ENCODE assay signal across 9 cellular contexts in genomic region chr11:111982532-111983186, GRCh38. TPM values are rescaled to one million over a fixed set of nuclear protein-coding genes. Genes with fewer than 3 reads are reported as not detected.
DNase-seq lines count a peak whose midpoint lies in the region; ATAC-seq and TF ChIP-seq lines count a peak whose summit lies in the region.
"Had no signal": no experiment of that assay in that cellular context is flagged by ENCODE, and none has a peak within 500 bp of the region (broad histone marks: within the 10 kb centered on the region; RNA-seq: fewer than 3 reads in every experiment).

No MANE protein-coding gene starts in this region.

- CTCF ChIA-PET in MCF 10A (lab: Yijun Ruan, JAX) = interaction anchor here (0.7 to 14.5 kb wide), 23 partner anchors 9 to 213 kb away, joined by 3 to 564 read pairs (median 6); partner anchors contain the start of genes ALG9, C11orf52, CFAP68 and CRYAB
- CTCF ChIA-PET in mammary epithelial cell (lab: Charles Lee; ENCODE audit: low non-redundant PET) = interaction anchor here (0.5 to 1.4 kb wide), 6 partner anchors 27 to 121 kb away, joined by 3 to 15 read pairs (median 4); partner anchors contain the start of gene ALG9

- ATAC-seq in left ventricle myocardium superior = peak; percentile 2
- ATAC-seq in upper lobe of right lung = no peak
- ATAC-seq in GM21529 (IDR thresholded peaks at IDR 0.05; ENCODE audit: unreplicated experiment) = no peak

- TF ChIP-seq CTCF in MCF 10A (IDR thresholded peaks at IDR 0.05; ENCODE audit: unreplicated experiment) (no peak), mammary epithelial cell (conservative IDR thresholded peaks at IDR 0.05 in 1 of 2, IDR thresholded peaks at IDR 0.05 in 1 of 2; ENCODE audit: extremely low read depth in 1 of 2, insufficient read depth in 1 of 2, low read depth in 1 of 2, low read length in 2 of 2) (no peak), upper lobe of right lung (IDR thresholded peaks at IDR 0.05) (no peak), brain microvascular endothelial cell (IDR thresholded peaks at IDR 0.05; ENCODE audit: low read depth, low read length, missing control alignments) (no peak)

- no peaks in the 10 kb centered on the region for H4K20me1 ChIP-seq in mammary epithelial cell (ENCODE audit: insufficient read depth, low read length)

- peak overlapping the region; percentile 77 for H3K27ac Mint-ChIP-seq in MCF 10A (ENCODE audit: low read depth, unreplicated experiment)

- in situ Hi-C loops in mammary epithelial cell (cut with MboI; ENCODE audit: low sequenced_read_pairs in 2 of 2) = no loop called here
- in situ Hi-C loops in brain microvascular endothelial cell (cut with HindIII; ENCODE audit: low pct_ligation_motif_present, low sequenced_read_pairs) = no loop called here

- H3K27ac ChIP-seq in mammary epithelial cell (ENCODE audit: insufficient read depth, low read depth, low read length) (no peak overlapping the region), upper lobe of right lung (peak overlapping the region; percentile 67), brain microvascular endothelial cell (no peak overlapping the region)

- no peak overlapping the region for H3K4me3 Mint-ChIP-seq in MCF 10A (ENCODE audit: unreplicated experiment)

- no peak overlapping the region for H3K4me2 ChIP-seq in mammary epithelial cell (ENCODE audit: insufficient read depth, low read depth, low read length)

- H3K9me3 ChIP-seq in mammary epithelial cell (replicated peaks; ENCODE audit: insufficient read depth, low read length) = no peaks in the 10 kb centered on the region
- H3K9me3 ChIP-seq in mucosa of stomach (ENCODE audit: control insufficient read depth, low read length) = no peaks in the 10 kb centered on the region
- H3K9me3 ChIP-seq in upper lobe of right lung = no peaks in the 10 kb centered on the region

- intact Hi-C loops in MCF 10A (cut with micrococcal nuclease) (loop anchor here (1.0 kb wide), 2 partner anchors 51 to 103 kb away; partner anchors contain the start of genes CFAP68 and FDXACB1), mammary epithelial cell (cut with micrococcal nuclease) (loop anchor here (1.0 kb wide), 2 partner anchors 51 to 103 kb away; partner anchors contain the start of genes CFAP68 and FDXACB1), left ventricle myocardium superior (cut with micrococcal nuclease) (loop anchor here (5.0 to 10.0 kb wide), 2 partner anchors 50 to 108 kb away; partner anchors contain the start of genes ALG9, CFAP68 and FDXACB1), upper lobe of right lung (cut with DNase I) (no loop called here)

- no peaks in the 10 kb centered on the region for H3K79me2 ChIP-seq in mammary epithelial cell (ENCODE audit: insufficient read depth, low read length)

- no peaks in the 10 kb centered on the region for H3K9me3 Mint-ChIP-seq in MCF 10A (ENCODE audit: unreplicated experiment)

- H2AFZ ChIP-seq in mammary epithelial cell (ENCODE audit: low read depth, low read length) = no peak overlapping the region

- BruUV-seq in MCF 10A (replicated peaks; lab: Mats Ljungman, UMichigan) (no TSS peak), mammary epithelial cell (replicated peaks; lab: Mats Ljungman, UMichigan) (no TSS peak)

- 58% methylated on average over 5 of the region's 5 CpGs for WGBS in mammary epithelial cell (ENCODE audit: low coverage, missing lambda C conversion rate)

- dilution Hi-C loops in mammary epithelial cell (cut with HindIII; ENCODE audit: low sequenced_read_pairs) = loop anchor here (10.0 kb wide), 1 partner anchor 58 kb away; no protein-coding TSS in a partner anchor

- no peaks in the 10 kb centered on the region for H3K27me3 Mint-ChIP-seq in MCF 10A (ENCODE audit: insufficient read depth, unreplicated experiment)

- POLR2A ChIA-PET in MCF 10A (lab: Yijun Ruan, JAX) = interaction anchor here (0.6 to 11.0 kb wide), 9 partner anchors 20 to 223 kb away, joined by 3 to 513 read pairs (median 3); partner anchors contain the start of genes ALG9, DIXDC1 and FDXACB1

- no peaks in the 10 kb centered on the region for H3K27me3 ChIP-seq in mammary epithelial cell (ENCODE audit: insufficient read depth, low read length)
- no peaks in the 10 kb centered on the region for H3K27me3 ChIP-seq in mucosa of stomach (ENCODE audit: control insufficient read depth, insufficient read depth, low read length)
- no peaks in the 10 kb centered on the region for H3K27me3 ChIP-seq in upper lobe of right lung
- no peaks in the 10 kb centered on the region for H3K27me3 ChIP-seq in brain microvascular endothelial cell (replicated peaks)

- peaks cover 52% of the 10 kb centered on the region for H3K36me3 Mint-ChIP-seq in MCF 10A (ENCODE audit: insufficient read depth, unreplicated experiment)

- no peak for DNase-seq in MCF 10A (ENCODE audit: unreplicated experiment)
- DNase-seq in mammary epithelial cell = no peak
- DNase-seq in left ventricle myocardium superior = no peak
- DNase-seq in upper lobe of right lung = no peak
- no peak for DNase-seq in COLO829 (ENCODE audit: low spot score)
- no peak for DNase-seq in brain microvascular endothelial cell
- DNase-seq: cortex of kidney had no signal

- H3K4me1 ChIP-seq in mammary epithelial cell (ENCODE audit: insufficient read depth, low read length) (peaks cover 20% of the 10 kb centered on the region), mucosa of stomach (ENCODE audit: control insufficient read depth, insufficient read depth, low read length) (peaks cover 27% of the 10 kb centered on the region), upper lobe of right lung (peaks cover 6% of the 10 kb centered on the region)

- H3K9ac ChIP-seq in mammary epithelial cell (ENCODE audit: insufficient read depth, low read length) (no peak overlapping the region), mucosa of stomach (ENCODE audit: low read length) (peak overlapping the region; percentile 82)

- peaks cover 2% of the 10 kb centered on the region for H3K36me3 ChIP-seq in mammary epithelial cell (ENCODE audit: insufficient read depth, low read length)
- H3K36me3 ChIP-seq in mucosa of stomach (ENCODE audit: control insufficient read depth, insufficient read depth, low read length) = no peaks in the 10 kb centered on the region
- H3K36me3 ChIP-seq in upper lobe of right lung = peaks cover 24% of the 10 kb centered on the region
- H3K36me3 ChIP-seq in brain microvascular endothelial cell (replicated peaks) = peaks cover 15% of the 10 kb centered on the region

- H3K4me3 ChIP-seq in mammary epithelial cell (replicated peaks in 1 of 3; ENCODE audit: insufficient read depth in 1 of 3, low read depth in 2 of 3, low read length in 3 of 3) (no peak overlapping the region), mucosa of stomach (ENCODE audit: low read length) (peak overlapping the region; percentile 94), upper lobe of right lung (peak overlapping the region; percentile 34), brain microvascular endothelial cell (ENCODE audit: low read depth, low read length) (no peak overlapping the region)

- peaks cover 19% of the 10 kb centered on the region for H3K4me1 Mint-ChIP-seq in MCF 10A (ENCODE audit: insufficient read depth, unreplicated experiment)

RNA-seq across cellular contexts. Expression of gene DLAT, which starts 42.5 kb away (rescaled TPM):
- total RNA-seq in MCF 10A (2022) = 43.3 and 46.7 TPM in 2 replicates
- total RNA-seq in mammary epithelial cell = 10 to 100 TPM; 38.6 to 42.0 TPM
- polyA plus RNA-seq in mammary epithelial cell = 34.5 TPM
- polyA minus RNA-seq in mammary epithelial cell = 37.3 TPM
- total RNA-seq in left ventricle myocardium superior = 189 TPM
- total RNA-seq in upper lobe of right lung = 29.2 TPM

RNA-seq across cellular contexts. Expression of gene DIXDC1, which starts 45.5 kb away (rescaled TPM):
- 21.0 and 47.3 TPM in 2 replicates for total RNA-seq in MCF 10A (2022)
- total RNA-seq in mammary epithelial cell = 10 to 100 TPM in 1 of 2 donors, 1 to 10 TPM in 1; 5.1 to 23.7 TPM
- polyA plus RNA-seq in mammary epithelial cell = 6.2 TPM
- polyA minus RNA-seq in mammary epithelial cell = 15.9 TPM
- total RNA-seq in left ventricle myocardium superior = 19.6 TPM
- 15.2 TPM for total RNA-seq in upper lobe of right lung

Comparison
In these comparisons a context has a peak if more than half of its experiments do, and no peak if none do; other contexts are left out.
1. H3K4me3 ChIP-seq: peak in mucosa of stomach (single experiment) and upper lobe of right lung (single experiment); none in mammary epithelial cell (0 of 3) and brain microvascular endothelial cell (single experiment).